In genomic region chr2:202108345-202108744, GRCh38 we compare ENCODE assay signal across 12 cellular contexts. TPM values are rescaled to one million over a fixed set of nuclear protein-coding genes. Genes with fewer than 3 reads are reported as not detected.
"Had no signal": no experiment of that assay in that cellular context is flagged by ENCODE, and none has a peak within 500 bp of the region (broad histone marks: within the 10 kb centered on the region; RNA-seq: fewer than 3 reads in every experiment).

No MANE protein-coding gene starts in this region.

- ATAC-seq: GM23338, HCT116 had no signal

- DNase-seq: GM23248, GOT3, H7, H9, HCEC 1CT, HFFc6 had no signal

- H3K4me3 ChIP-seq: GM23248, GM23338, HAP-1 had no signal

- H3K4me2 ChIP-seq: GM23338 had no signal

- FAIRE-seq: H1, H54 had no signal

- H3K36me3 ChIP-seq: HAP-1 had no signal

- H2AFZ ChIP-seq: GM23248 had no signal

- H3K4me3 Mint-ChIP-seq: GM23338, H9, HFFc6 had no signal

- H3K9me3 Mint-ChIP-seq: GM23338, HFFc6 had no signal

- H3K27ac Mint-ChIP-seq: GM23338, H9, HFFc6 had no signal

- H3K27ac ChIP-seq: GM23248 had no signal

- H3K9ac ChIP-seq: GM23248 had no signal

RNA-seq across cellular contexts. Expression of gene KIAA2012, which starts 35.3 kb away (rescaled TPM):
- total RNA-seq: GM23248, H1, H4, H7, H9 had no signal
- polyA plus RNA-seq: H1 had no signal
